Comparison of ENCODE assay signal across 8 cellular contexts in genomic region chr1:192538407-192539311, GRCh38. TPM values are rescaled to one million over a fixed set of nuclear protein-coding genes. Genes with fewer than 3 reads are reported as not detected.
DNase-seq lines count a peak whose midpoint lies in the region; ATAC-seq and TF ChIP-seq lines count a peak whose summit lies in the region.

No MANE protein-coding gene starts in this region.

- ATAC-seq in GM21447 (IDR thresholded peaks at IDR 0.05; ENCODE audit: unreplicated experiment): peak; percentile 90

- H3K4me1 ChIP-seq in osteoblast (ENCODE audit: insufficient read depth, low read length): peaks cover 11% of the 10 kb centered on the region

- DNase-seq in HT-29 (ENCODE audit: low spot score) (peak; percentile 30), caudate nucleus (lab: John Stamatoyannopoulos, UW) (no peak), osteoblast (ENCODE audit: insufficient read length, low spot score, missing footprints) (no peak), amniotic stem cell (lab: John Stamatoyannopoulos, UW) (no peak), NCI-H2196 (lab: John Stamatoyannopoulos, UW; ENCODE audit: unreplicated experiment) (no peak), cerebellar cortex (ENCODE audit: low spot score) (no peak)

- no peaks in the 10 kb centered on the region for H3K27me3 ChIP-seq in osteoblast (ENCODE audit: insufficient read depth, low read length)

- H3K4me2 ChIP-seq in osteoblast (ENCODE audit: insufficient read depth, low read length): peak overlapping the region; percentile 49

- peak overlapping the region; percentile 9 for H3K27ac ChIP-seq in caudate nucleus (ENCODE audit: low read depth, low read length)
- H3K27ac ChIP-seq in osteoblast (ENCODE audit: low read depth, low read length): peak overlapping the region; percentile 99

- no peak for TF ChIP-seq CTCF in osteoblast (IDR thresholded peaks at IDR 0.05; ENCODE audit: extremely low read depth, low read depth, low read length)

- H3K4me3 ChIP-seq in GM08714 (ENCODE audit: low read length) (0 out of 2 replicates have a peak overlapping the region, but pooled peaks have one; percentile 46), osteoblast (ENCODE audit: insufficient read depth, low read length) (no peak overlapping the region)

- H2AFZ ChIP-seq in osteoblast (ENCODE audit: low read length): no peak overlapping the region

- H3K36me3 ChIP-seq in osteoblast (ENCODE audit: insufficient read depth, low read length): no peaks in the 10 kb centered on the region

- no peaks in the 10 kb centered on the region for H4K20me1 ChIP-seq in osteoblast (ENCODE audit: insufficient read depth, low read length)

- no peaks in the 10 kb centered on the region for H3K9me3 ChIP-seq in osteoblast (ENCODE audit: low read depth, low read length)

- no peaks in the 10 kb centered on the region for H3K79me2 ChIP-seq in osteoblast (ENCODE audit: insufficient read depth, low read length)

RNA-seq across cellular contexts. Expression of gene RGS1, which starts 36.9 kb away (rescaled TPM):
- not detected in 2 replicates for total RNA-seq in HT-29 (2014; rRNA removed; shearing (Covaris generic))
- total RNA-seq in osteoblast: not detected in 2 replicates
